1 cellular context compared by ENCODE assay signal in genomic region chr10:73432646-73433537, GRCh38.
TF ChIP-seq lines count a peak whose summit lies in the region.

No MANE protein-coding gene starts in this region.

TF ChIP-seq in HepG2, 621 proteins besides CTCF, POLR2A, EP300 and RAD21:
- no peak for TF ChIP-seq ZBTB1 (CRISPR knock-in tag; IDR thresholded peaks at IDR 0.05; ENCODE audit: borderline replicate concordance)
- no peak for TF ChIP-seq ZNF567 (CRISPR knock-in tag; IDR thresholded peaks at IDR 0.05; ENCODE audit: borderline replicate concordance)
- TF ChIP-seq ZNF510 (CRISPR knock-in tag; IDR thresholded peaks at IDR 0.05; ENCODE audit: low read depth) = no peak
